16 cellular contexts compared by ENCODE assay signal in the genomic region with DNA sequence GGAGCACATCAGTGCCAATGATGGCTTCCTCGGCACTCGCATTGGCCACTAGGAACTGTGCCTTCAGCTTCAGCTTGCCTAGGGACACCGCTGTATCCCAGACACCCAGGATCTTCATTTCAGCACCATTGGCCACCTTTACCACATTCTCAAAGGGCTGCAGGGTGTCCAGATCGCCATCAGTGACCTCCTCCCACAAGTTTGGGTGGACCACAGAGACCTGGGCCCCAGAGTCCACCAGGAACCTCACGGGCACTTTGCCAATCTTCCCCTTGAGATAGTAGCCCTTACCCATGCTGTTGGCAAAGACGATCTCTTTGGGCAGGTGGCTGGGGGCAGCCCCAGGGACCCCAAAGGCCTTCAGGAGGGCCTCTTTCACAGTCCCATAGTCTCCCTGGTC. TPM values are rescaled to one million over a fixed set of nuclear protein-coding genes. Genes with fewer than 3 reads are reported as not detected.
DNase-seq lines count a peak whose midpoint lies in the region; ATAC-seq, FAIRE-seq and TF ChIP-seq lines count a peak whose summit lies in the region.
"Had no signal": no experiment of that assay in that cellular context is flagged by ENCODE, and none has a peak within 500 bp of the region (broad histone marks: within the 10 kb centered on the region; RNA-seq: fewer than 3 reads in every experiment).

No MANE protein-coding gene starts in this region.

- no peak overlapping the region for H3K9ac ChIP-seq in H9 (ENCODE audit: extremely low read depth, insufficient read length, low read length)
- H3K9ac ChIP-seq in trophoblast cell (ENCODE audit: low read length) = no peak overlapping the region
- H3K9ac ChIP-seq: BLaER1 treated with 17β-estradiol and CSF1 and Interleukin-3, amounts not matched to agents 10 nM and 100 nM had no signal

- H3K18ac ChIP-seq in H9 (ENCODE audit: insufficient read length, low read depth, low read length) (no peak overlapping the region), trophoblast cell (ENCODE audit: low read length) (no peak overlapping the region)

- H3K9me3 ChIP-seq in H9 (ENCODE audit: control insufficient read depth, low read depth, low read length) (no peaks in the 10 kb centered on the region), trophoblast cell (ENCODE audit: insufficient read depth, low read depth, low read length) (no peaks in the 10 kb centered on the region), pancreas (no peaks in the 10 kb centered on the region)
- H3K9me3 ChIP-seq: BLaER1 treated with 17β-estradiol and CSF1 and Interleukin-3, amounts not matched to agents 10 nM and 100 nM; HAP-1 had no signal

- FAIRE-seq in pancreas (lab: Jason Lieb, UNC) = no peak
- FAIRE-seq: HepG2, HTR-8/SVneo had no signal

- TF ChIP-seq CTCF in H9 (conservative IDR thresholded peaks at IDR 0.05) (no peak), pancreas (IDR thresholded peaks at IDR 0.05) (no peak)

- H3K56ac ChIP-seq in H9 (ENCODE audit: insufficient read length, low read depth, low read length) = no peak overlapping the region

- H3K4me3 ChIP-seq in trophoblast cell (ENCODE audit: low read depth, low read length) (peak overlapping the region; percentile 47), pancreas (no peak overlapping the region)
- H3K4me3 ChIP-seq: BLaER1 treated with 17β-estradiol and CSF1 and Interleukin-3, amounts not matched to agents 10 nM and 100 nM; GM23338; HAP-1 had no signal

- no peak overlapping the region for H4K5ac ChIP-seq in H9 (ENCODE audit: insufficient read length, low read depth, low read length)

- H2BK15ac ChIP-seq in H9 (ENCODE audit: low read depth, low read length) = no peak overlapping the region

- no peak overlapping the region for H3K14ac ChIP-seq in H9 (ENCODE audit: insufficient read depth, low read length)
- no peak overlapping the region for H3K14ac ChIP-seq in trophoblast cell (ENCODE audit: low read length)

- H3K27ac ChIP-seq in H9 (ENCODE audit: insufficient read length, low read depth, low read length) = no peak overlapping the region
- H3K27ac ChIP-seq in caudate nucleus (ENCODE audit: low read depth, low read length) = peak overlapping the region; percentile 89
- no peak overlapping the region for H3K27ac ChIP-seq in trophoblast cell (ENCODE audit: low read depth, low read length)
- no peak overlapping the region for H3K27ac ChIP-seq in pancreas
- H3K27ac ChIP-seq: BLaER1 treated with 17β-estradiol and CSF1 and Interleukin-3, amounts not matched to agents 10 nM and 100 nM had no signal

- H2BK12ac ChIP-seq in H9 (ENCODE audit: insufficient read length, low read depth, low read length) (no peak overlapping the region), trophoblast cell (ENCODE audit: low read length) (no peak overlapping the region)

- no peak overlapping the region for H3T11ph ChIP-seq in H9 (ENCODE audit: low read length)

- no peaks in the 10 kb centered on the region for H3K79me1 ChIP-seq in H9 (ENCODE audit: insufficient read depth, low read depth, low read length, poor library complexity, severe bottlenecking)
- peaks cover 2% of the 10 kb centered on the region for H3K79me1 ChIP-seq in trophoblast cell (ENCODE audit: low read length)

- H3K27ac Mint-ChIP-seq in H9 = no peak overlapping the region
- H3K27ac Mint-ChIP-seq: CD4-positive, CD25-positive, alpha-beta regulatory T cell; GM23338 had no signal

- ATAC-seq in pancreas = no peak
- ATAC-seq: HepG2 had no signal

- H3K79me2 ChIP-seq in H9 (ENCODE audit: insufficient read depth, low read length) (no peaks in the 10 kb centered on the region), trophoblast cell (ENCODE audit: control insufficient read depth, insufficient read depth, low read length, poor library complexity) (no peaks in the 10 kb centered on the region)

- peaks cover 15 to 17% of the 10 kb centered on the region in 2 experiments for H3K4me1 Mint-ChIP-seq in H9

- intact Hi-C loops in pancreas (cut with DNase I) = no loop called here

- no CpG with 5 or more reads among the region's 6 CpGs for WGBS in H9 (ENCODE audit: extremely low coverage, insufficient read length, low lambda C conversion rate)
- WGBS in trophoblast cell (ENCODE audit: extremely low coverage, insufficient coverage, insufficient read length) = no CpG with 5 or more reads among the region's 6 CpGs
- 88 to 89% methylated on average over 6 of the region's 6 CpGs for WGBS in pancreas, 2 donors

- H3K27me3 Mint-ChIP-seq in H9 (ENCODE audit: low read depth) = peaks cover 12% of the 10 kb centered on the region

- H3K4me2 ChIP-seq in H9 (ENCODE audit: insufficient read depth, insufficient read length, low read length) = no peak overlapping the region
- H3K4me2 ChIP-seq in trophoblast cell (ENCODE audit: low read length) = no peak overlapping the region
- H3K4me2 ChIP-seq: BLaER1 treated with 17β-estradiol and CSF1 and Interleukin-3, amounts not matched to agents 10 nM and 100 nM; GM23338 had no signal

- H3K4me1 ChIP-seq in H9 (ENCODE audit: insufficient read depth, low read length) (no peaks in the 10 kb centered on the region; the same call in 1 of the 2 replicates), trophoblast cell (ENCODE audit: control insufficient read depth in 1 of 2, insufficient read depth in 2 of 2, low read length in 2 of 2) (peaks cover 3% of the 10 kb centered on the region in 2 experiments), pancreas (no peaks in the 10 kb centered on the region)
- H3K4me1 ChIP-seq: HAP-1 had no signal

- H3K27me3 ChIP-seq in H9 (ENCODE audit: insufficient read depth, low read length) (no peaks in the 10 kb centered on the region), trophoblast cell (ENCODE audit: insufficient read depth, low read length) (no peaks in the 10 kb centered on the region), pancreas (no peaks in the 10 kb centered on the region)
- H3K27me3 ChIP-seq: BLaER1 treated with 17β-estradiol and CSF1 and Interleukin-3, amounts not matched to agents 10 nM and 100 nM had no signal

- H3K4ac ChIP-seq in H9 (ENCODE audit: low read depth, low read length) = no peak overlapping the region
- H3K4ac ChIP-seq in trophoblast cell (ENCODE audit: low read depth, low read length) = no peak overlapping the region

- H2AFZ ChIP-seq in H9 (ENCODE audit: low read length) (no peak overlapping the region), trophoblast cell (ENCODE audit: insufficient read depth, low read length, poor library complexity) (no peak overlapping the region)

- no peaks in the 10 kb centered on the region for H4K20me1 ChIP-seq in H9 (ENCODE audit: control insufficient read depth, insufficient read depth, insufficient read length)
- H4K20me1 ChIP-seq: BLaER1 treated with 17β-estradiol and CSF1 and Interleukin-3, amounts not matched to agents 10 nM and 100 nM had no signal

- no peak overlapping the region for H3K4me3 Mint-ChIP-seq in H9
- H3K4me3 Mint-ChIP-seq: CD4-positive, CD25-positive, alpha-beta regulatory T cell; GM23338 had no signal

- peak; percentile 6 for DNase-seq in H9
- DNase-seq in caudate nucleus (lab: John Stamatoyannopoulos, UW) = no peak
- DNase-seq in islet precursor cell = peak; percentile 35
- DNase-seq in trophoblast cell = no peak
- no peak for DNase-seq in NCI-H1105 treated with DMSO at 0.1 percent for 48 hours (lab: John Stamatoyannopoulos, UW)
- DNase-seq in globus pallidus (ENCODE audit: low spot score) = no peak
- no peak for DNase-seq in NCI-H524 treated with DMSO at 0.1 percent for 48 hours (lab: John Stamatoyannopoulos, UW)
- no peak for DNase-seq in pancreas
- DNase-seq: ACHN; CD4-positive, CD25-positive, alpha-beta regulatory T cell; DMS53 had no signal

- H4K12ac ChIP-seq in trophoblast cell (ENCODE audit: low read depth, low read length) = no peak overlapping the region

- H2BK20ac ChIP-seq in H9 (ENCODE audit: low read depth, low read length, poor library complexity, severe bottlenecking) = no peak overlapping the region

- H2BK120ac ChIP-seq in H9 (ENCODE audit: low read depth, low read length, poor library complexity, severe bottlenecking) (no peak overlapping the region), trophoblast cell (ENCODE audit: insufficient read depth, low read length, poor library complexity) (no peak overlapping the region)

- H4K91ac ChIP-seq in H9 (ENCODE audit: insufficient read length, low read depth, low read length) (no peak overlapping the region), trophoblast cell (ENCODE audit: low read depth, low read length) (no peak overlapping the region)

- no peak overlapping the region for H2BK5ac ChIP-seq in H9 (ENCODE audit: insufficient read length, low read length)
- no peak overlapping the region for H2BK5ac ChIP-seq in trophoblast cell (ENCODE audit: low read depth, low read length, poor library complexity)

- H3K36me3 Mint-ChIP-seq in H9 (ENCODE audit: insufficient read depth in 1 of 3, low read depth in 3 of 3) = no peaks in the 10 kb centered on the region
- H3K36me3 Mint-ChIP-seq: CD4-positive, CD25-positive, alpha-beta regulatory T cell had no signal

- no peak overlapping the region for H2AK5ac ChIP-seq in H9 (ENCODE audit: insufficient read length, low read length)
- no peak overlapping the region for H2AK5ac ChIP-seq in trophoblast cell (ENCODE audit: low read length)

- no peak overlapping the region for H4K8ac ChIP-seq in H9 (replicated peaks; ENCODE audit: insufficient read length, low read depth, low read length)
- no peak overlapping the region for H4K8ac ChIP-seq in trophoblast cell (ENCODE audit: low read depth, low read length)

- no peak overlapping the region for H3K23ac ChIP-seq in H9 (ENCODE audit: insufficient read length, low read depth, low read length)
- no peak overlapping the region for H3K23ac ChIP-seq in trophoblast cell (ENCODE audit: low read length)

- no peaks in the 10 kb centered on the region for H3K23me2 ChIP-seq in H9 (ENCODE audit: insufficient read length, low read depth, low read length, poor library complexity, severe bottlenecking)

- H3K9me3 Mint-ChIP-seq in H9 = no peaks in the 10 kb centered on the region
- H3K9me3 Mint-ChIP-seq: GM23338 had no signal

- H3K36me3 ChIP-seq in trophoblast cell (ENCODE audit: control insufficient read depth in 1 of 2, insufficient read depth in 2 of 2, low read length in 2 of 2) (no peaks in the 10 kb centered on the region), pancreas (no peaks in the 10 kb centered on the region)
- H3K36me3 ChIP-seq: BLaER1 treated with 17β-estradiol and CSF1 and Interleukin-3, amounts not matched to agents 10 nM and 100 nM; HAP-1 had no signal

RNA-seq across cellular contexts. Expression of a gene that starts 0.6 kb away (rescaled TPM):
- total RNA-seq in H9 (2021) = 0.57 and 0.64 TPM in 2 replicates
- 0.16 and 0.22 TPM in 2 replicates for polyA plus RNA-seq in trophoblast cell (2013)
- total RNA-seq in pancreas = under 1 TPM; 0.12 to 0.44 (median 0.17) TPM
- 1 to 10 TPM in 1 of 2 donors, under 1 TPM in 1; 0.80 to 1.2 TPM for polyA plus RNA-seq in pancreas

RNA-seq across cellular contexts. Expression of a gene that starts 45.9 kb away (rescaled TPM):
- total RNA-seq in H9 (2021) = 3.7 and 5.5 TPM in 2 replicates
- polyA plus RNA-seq in trophoblast cell (2013) = 26.3 and 29.3 TPM in 2 replicates
- 1 to 10 TPM; 2.4 to 8.6 (median 5.7) TPM for total RNA-seq in pancreas
- 1 to 10 TPM; 1.5 to 2.8 TPM for polyA plus RNA-seq in pancreas

Comparison
In these comparisons a context has a peak if more than half of its experiments do, and no peak if none do; other contexts are left out.
1. DNase-seq: peak in H9 (single experiment) and islet precursor cell (single experiment); none in caudate nucleus (0 of 61), trophoblast cell (0 of 2), NCI-H1105 treated with DMSO at 0.1 percent for 48 hours (single experiment), globus pallidus (single experiment), NCI-H524 treated with DMSO at 0.1 percent for 48 hours (single experiment) and pancreas (0 of 6).